In genomic region chr19:1904385-1905070, GRCh38 we compare ENCODE assay signal across 1 cellular context.
TF ChIP-seq lines count a peak whose summit lies in the region.

No MANE protein-coding gene starts in this region.

TF ChIP-seq in IMR-90, 13 proteins besides CTCF, POLR2A, EP300 and RAD21 (continued from another document):
- no peak for TF ChIP-seq ELK1 (IDR thresholded peaks at IDR 0.05; ENCODE audit: borderline replicate concordance, low read depth, low read length)
